ENCODE assay signal across 9 cellular contexts in the genomic region with DNA sequence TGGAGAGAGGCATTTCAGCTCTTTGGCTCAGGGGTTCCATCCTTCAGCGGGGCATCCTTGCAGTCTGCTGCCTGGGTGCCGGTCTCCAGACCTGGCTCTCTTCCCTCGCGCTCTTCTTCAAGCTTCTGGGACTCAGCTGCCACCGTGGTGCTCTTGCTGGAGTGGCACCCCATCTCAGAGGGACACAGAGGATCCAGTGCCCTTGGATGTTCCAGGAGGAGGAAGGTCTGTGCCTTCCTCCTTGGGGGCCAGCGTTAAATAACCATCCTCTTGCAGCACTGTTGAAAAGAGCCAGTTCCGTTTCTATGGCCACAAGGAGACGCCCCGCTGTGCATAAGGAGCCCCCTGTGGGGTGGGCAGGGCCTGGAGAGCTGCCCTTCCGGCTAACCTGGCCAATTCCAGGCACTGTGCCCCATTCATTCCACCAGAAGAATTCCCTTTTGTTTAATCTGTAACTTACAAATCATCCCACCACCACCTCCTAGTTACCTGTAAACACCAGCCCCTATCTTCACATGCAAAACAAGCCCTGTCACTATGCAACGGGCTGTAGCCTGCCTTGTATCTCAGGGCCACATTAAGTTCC. TPM values are rescaled to one million over a fixed set of nuclear protein-coding genes. Genes with fewer than 3 reads are reported as not detected.
DNase-seq lines count a peak whose midpoint lies in the region; ATAC-seq, FAIRE-seq and TF ChIP-seq lines count a peak whose summit lies in the region.
"Had no signal": no experiment of that assay in that cellular context is flagged by ENCODE, and none has a peak within 500 bp of the region (broad histone marks: within the 10 kb centered on the region; RNA-seq: fewer than 3 reads in every experiment).

No MANE protein-coding gene starts in this region.

- H3K4me3 Mint-ChIP-seq in endodermal cell = peak overlapping the region; percentile 89

- peaks cover 12% of the 10 kb centered on the region for H3K9me3 ChIP-seq in endodermal cell (ENCODE audit: control insufficient read depth, low read length)
- no peaks in the 10 kb centered on the region for H3K9me3 ChIP-seq in HepG2 (ENCODE audit: low read length)
- no peaks in the 10 kb centered on the region for H3K9me3 ChIP-seq in tibial nerve

- DNase-seq in NCI-H2227 treated with DMSO at 0.1 percent for 48 hours (lab: John Stamatoyannopoulos, UW) = peak; percentile 19
- peak; percentile 97 for DNase-seq in endodermal cell
- DNase-seq in HepG2 (ENCODE audit: low spot score) = peak; percentile 68
- DNase-seq in tibial nerve (ENCODE audit: low spot score in 2 of 2) = no peak
- no peak for DNase-seq in SIG-M5 (lab: John Stamatoyannopoulos, UW)
- DNase-seq in GM13977 (ENCODE audit: low spot score) = no peak
- no peak for DNase-seq in globus pallidus (ENCODE audit: low spot score)
- DNase-seq: NCI-H510A treated with DMSO at 0.1 percent for 48 hours had no signal

- H3K27me3 ChIP-seq in endodermal cell (ENCODE audit: control insufficient read depth, insufficient read depth, low read length, poor library complexity, severe bottlenecking) = no peaks in the 10 kb centered on the region
- peaks cover 0 to 4% of the 10 kb centered on the region in 2 experiments; a peak in 1 of 5 replicates for H3K27me3 ChIP-seq in HepG2 (ENCODE audit: control insufficient read depth in 1 of 2, insufficient read depth in 2 of 2, low read length in 2 of 2)
- peaks cover 0 to 4% of the 10 kb centered on the region in 2 donors for H3K27me3 ChIP-seq in tibial nerve

- POLR2A ChIA-PET in HepG2 (lab: Yijun Ruan, JAX) = interaction anchor here (0.6 kb wide), 1 partner anchor 8 kb away, joined by 4 read pairs; the partner anchor contains the start of gene CHD9NB

- TF ChIP-seq EP300 in HepG2 (IDR thresholded peaks at IDR 0.05; ENCODE audit: low read depth in 2 of 2, low read length in 2 of 2) (no peak), HepG2 (CRISPR knock-in tag; IDR thresholded peaks at IDR 0.05; ENCODE audit: borderline replicate concordance) (no peak), tibial nerve (IDR thresholded peaks at IDR 0.05) (no peak)

- peak overlapping the region; percentile 97 for H3K27ac Mint-ChIP-seq in endodermal cell
- H3K27ac Mint-ChIP-seq: activated naive CD4-positive, alpha-beta T cell treated with anti-CD3 and anti-CD28 coated beads, Interleukin-2, amount 50 U/mL, for 72 hours had no signal

- intact Hi-C loops in HepG2 (cut with micrococcal nuclease; ENCODE audit: unreplicated experiment) = no loop called here

- ATAC-seq in HepG2 = peak; percentile 65
- ATAC-seq: activated naive CD4-positive, alpha-beta T cell treated with anti-CD3 and anti-CD28 coated beads, Interleukin-2, amount 50 U/mL, for 72 hours had no signal

- WGBS in endodermal cell (ENCODE audit: insufficient coverage in 1 of 2, insufficient read length in 1 of 2), 2 experiments = 4 to 5% methylated on average over 7 to 11 of the region's 11 CpGs
- 31% methylated on average over 10 of the region's 11 CpGs for WGBS in HepG2 (ENCODE audit: low lambda C conversion rate)
- WGBS in tibial nerve, 2 donors = 16 to 26% methylated on average over 11 of the region's 11 CpGs

- in situ Hi-C loops in HepG2 (cut with HindIII; ENCODE audit: extremely low pct_ligation_motif_present, low pct_unique_long_range_greater_than_20kb) = no loop called here
- in situ Hi-C loops in GM13977 (cut with MboI; ENCODE audit: low pct_unique_long_range_greater_than_20kb, low sequenced_read_pairs, unreplicated experiment) = no loop called here

- CTCF ChIA-PET in HepG2 (lab: Yijun Ruan, JAX; ENCODE audit: low intra/inter-chr PET ratio, low total read pairs) = no interaction called here

- H2AFZ ChIP-seq in HepG2 (ENCODE audit: low read length) = peak overlapping the region; percentile 53

- no peaks in the 10 kb centered on the region for H3K79me2 ChIP-seq in HepG2 (ENCODE audit: insufficient read depth, low read length)

- H3K9ac ChIP-seq in endodermal cell (ENCODE audit: extremely low read depth, low read length, poor library complexity, severe bottlenecking) = peak overlapping the region; percentile 86
- peak overlapping the region; percentile 49; the same call in 1 of the 2 replicates for H3K9ac ChIP-seq in HepG2 (ENCODE audit: insufficient read depth, low read depth, low read length)

- peaks cover 11% of the 10 kb centered on the region for H3K4me1 ChIP-seq in endodermal cell (ENCODE audit: control insufficient read depth, insufficient read depth, low read length)
- H3K4me1 ChIP-seq in HepG2 (ENCODE audit: insufficient read depth, low read length) = peaks cover 82% of the 10 kb centered on the region
- peaks cover 0 to 40% (median 10%) of the 10 kb centered on the region in 4 donors for H3K4me1 ChIP-seq in tibial nerve

- H3K27me3 Mint-ChIP-seq in endodermal cell (ENCODE audit: insufficient read depth) = peaks cover 11% of the 10 kb centered on the region

- H4K20me1 ChIP-seq in HepG2 (ENCODE audit: insufficient read depth, low read length) = no peaks in the 10 kb centered on the region

- peaks cover 61% of the 10 kb centered on the region for H3K4me1 Mint-ChIP-seq in endodermal cell

- H3K27ac ChIP-seq in endodermal cell (ENCODE audit: low read depth, low read length) (peak overlapping the region; percentile 7), HepG2 (ENCODE audit: extremely low read length, insufficient read depth, low read length) (no peak overlapping the region), tibial nerve (peak overlapping the region in 3 of 4 donors; percentile 26 to 78 (median 67))

- peaks cover 21% of the 10 kb centered on the region for H3K36me3 Mint-ChIP-seq in endodermal cell (ENCODE audit: low read depth)
- H3K36me3 Mint-ChIP-seq: activated naive CD4-positive, alpha-beta T cell treated with anti-CD3 and anti-CD28 coated beads, Interleukin-2, amount 50 U/mL, for 72 hours had no signal

- TF ChIP-seq CTCF in endodermal cell (conservative IDR thresholded peaks at IDR 0.05) (no peak), HepG2 (CRISPR knock-in tag; IDR thresholded peaks at IDR 0.05) (peak; percentile 51; the same call in 1 of the 2 replicates), tibial nerve (IDR thresholded peaks at IDR 0.05) (no peak), GM13977 (IDR thresholded peaks at IDR 0.05; ENCODE audit: extremely low read depth, insufficient read depth, missing control alignments) (no peak)

- peak; percentile 12 for FAIRE-seq in HepG2 (lab: Jason Lieb, UNC)

- H3K4me3 ChIP-seq in endodermal cell (ENCODE audit: low read length) (peak overlapping the region; percentile 82), HepG2 (replicated peaks in 1 of 3; ENCODE audit: insufficient read depth in 1 of 3, low read depth in 2 of 3, low read length in 3 of 3) (peak overlapping the region in 1 of 3 experiments; percentile 49; a peak in 2 of 6 replicates), tibial nerve (peak overlapping the region in 2 of 4 donors; percentile 23 to 40)

- TF ChIP-seq POLR2A in HepG2 (IDR thresholded peaks at IDR 0.05; ENCODE audit: insufficient read depth in 1 of 2, low read depth in 2 of 2, low read length in 2 of 2) = no peak
- TF ChIP-seq POLR2A in tibial nerve (IDR thresholded peaks at IDR 0.05) = no peak

- peak overlapping the region; percentile 66 for H3K4me2 ChIP-seq in HepG2 (ENCODE audit: low read depth, low read length)

- peaks cover 30% of the 10 kb centered on the region for H3K9me3 Mint-ChIP-seq in endodermal cell

- no peak for TF ChIP-seq RAD21 in HepG2 (CRISPR knock-in tag; IDR thresholded peaks at IDR 0.05)

- no peaks in the 10 kb centered on the region for H3K36me3 ChIP-seq in endodermal cell (ENCODE audit: control insufficient read depth, insufficient read depth, low read length)
- no peaks in the 10 kb centered on the region for H3K36me3 ChIP-seq in HepG2 (replicated peaks in 1 of 2; ENCODE audit: control insufficient read depth in 1 of 2, insufficient read depth in 2 of 2, low read length in 2 of 2)
- H3K36me3 ChIP-seq in tibial nerve = no peaks in the 10 kb centered on the region

- no TSS peak for BruUV-seq in HepG2 (replicated peaks; lab: Mats Ljungman, UMichigan)

RNA-seq across cellular contexts. Expression of gene CHD9NB, which starts 8.6 kb away (rescaled TPM):
- total RNA-seq in endodermal cell = 10 to 100 TPM; 13.1 to 14.9 TPM
- 2.8 TPM for polyA plus RNA-seq in endodermal cell (2013, experiment 1 of 2)
- 3.0 TPM for polyA plus RNA-seq in endodermal cell (2013, experiment 2 of 2)
- 0.18 and 0.34 TPM in 2 replicates for total RNA-seq in HepG2 (2016; rRNA removed; fragmentation: Illumina TruSeq; extraction: Trizol)
- 0.18 and 0.30 TPM in 2 replicates for total RNA-seq in HepG2 (2016; cell fraction: cytosol; rRNA removed; fragmentation: Illumina TruSeq; extraction: Trizol; ENCODE audit: low read depth)
- 0.39 and 0.67 TPM in 2 replicates for total RNA-seq in HepG2 (2016; cell fraction: insoluble cytoplasmic fraction; rRNA removed; fragmentation: Illumina TruSeq; extraction: Trizol)
- total RNA-seq in HepG2 (2016; cell fraction: membrane; rRNA removed; fragmentation: Illumina TruSeq; extraction: Trizol) = 0.46 and 0.55 TPM in 2 replicates
- 0.59 and 0.72 TPM in 2 replicates for total RNA-seq in HepG2 (2016; cell fraction: nucleus; rRNA removed; fragmentation: Illumina TruSeq; extraction: Trizol)
- polyA plus RNA-seq in HepG2 (2011; rRNA removed) = 0.05 and 0.17 TPM in 2 replicates
- 0.10 and 0.13 TPM in 2 replicates for polyA plus RNA-seq in HepG2 (2011; cell fraction: cytosol; rRNA removed)
- 0.55 and 0.87 TPM in 2 replicates for polyA plus RNA-seq in HepG2 (2011; cell fraction: nucleus; rRNA removed)
- polyA plus RNA-seq in HepG2 (2012) = 0.28 and 0.34 TPM in 2 replicates
- polyA plus RNA-seq in HepG2 (2016; cell fraction: cytosol; fragmentation: Illumina TruSeq; extraction: Trizol; ENCODE audit: low read depth) = 0.19 and 0.37 TPM in 2 replicates
- polyA plus RNA-seq in HepG2 (2016; cell fraction: insoluble cytoplasmic fraction; fragmentation: Illumina TruSeq; extraction: Trizol; ENCODE audit: low read depth) = 0.37 and 0.45 TPM in 2 replicates
- 0.31 and 0.35 TPM in 2 replicates for polyA plus RNA-seq in HepG2 (2016; cell fraction: membrane; fragmentation: Illumina TruSeq; extraction: Trizol; ENCODE audit: low read depth)
- 0.37 and 0.73 TPM in 2 replicates for polyA plus RNA-seq in HepG2 (2016; cell fraction: nucleus; fragmentation: Illumina TruSeq; extraction: Trizol; ENCODE audit: insufficient read depth, low read depth)
- 0.46 and 0.47 TPM in 2 replicates for polyA minus RNA-seq in HepG2 (2011; rRNA and poly(A)+ RNA removed; ENCODE audit: low replicate concordance)
- not detected in 2 replicates for polyA minus RNA-seq in HepG2 (2011; cell fraction: cytosol; rRNA and poly(A)+ RNA removed)
- 1.2 and 3.3 TPM in 2 replicates for polyA minus RNA-seq in HepG2 (2011; cell fraction: nucleus; rRNA and poly(A)+ RNA removed)
- 10 to 100 TPM in 2 of 4 donors, 1 to 10 TPM in 2; 5.1 to 16.4 (median 9.3) TPM for total RNA-seq in tibial nerve

RNA-seq across cellular contexts. Expression of gene CHD9, which starts 10.7 kb away (rescaled TPM):
- total RNA-seq in endodermal cell (10 to 100 TPM; 36.8 to 40.5 TPM), HepG2 (2016; rRNA removed; fragmentation: Illumina TruSeq; extraction: Trizol) (27.7 and 31.0 TPM in 2 replicates), tibial nerve (100 to 1,000 TPM in 1 of 4 donors, 10 to 100 TPM in 3; 82.2 to 114 (median 91.3) TPM)
- 39.3 TPM for polyA plus RNA-seq in endodermal cell (2013, experiment 1 of 2)
- polyA plus RNA-seq in endodermal cell (2013, experiment 2 of 2) = 41.4 TPM
- 27.5 and 34.1 TPM in 2 replicates for total RNA-seq in HepG2 (2016; cell fraction: cytosol; rRNA removed; fragmentation: Illumina TruSeq; extraction: Trizol; ENCODE audit: low read depth)
- 24.3 and 27.8 TPM in 2 replicates for total RNA-seq in HepG2 (2016; cell fraction: insoluble cytoplasmic fraction; rRNA removed; fragmentation: Illumina TruSeq; extraction: Trizol)
- total RNA-seq in HepG2 (2016; cell fraction: membrane; rRNA removed; fragmentation: Illumina TruSeq; extraction: Trizol) = 36.3 and 42.8 TPM in 2 replicates
- 59.7 and 62.9 TPM in 2 replicates for total RNA-seq in HepG2 (2016; cell fraction: nucleus; rRNA removed; fragmentation: Illumina TruSeq; extraction: Trizol)
- polyA plus RNA-seq in HepG2 (2011; rRNA removed) = 15.6 and 23.4 TPM in 2 replicates
- polyA plus RNA-seq in HepG2 (2011; cell fraction: cytosol; rRNA removed) = 4.6 and 8.3 TPM in 2 replicates
- 14.2 and 15.9 TPM in 2 replicates for polyA plus RNA-seq in HepG2 (2011; cell fraction: nucleus; rRNA removed)
- polyA plus RNA-seq in HepG2 (2012) = 12.6 and 14.0 TPM in 2 replicates
- 3.8 and 4.6 TPM in 2 replicates for polyA plus RNA-seq in HepG2 (2016; cell fraction: cytosol; fragmentation: Illumina TruSeq; extraction: Trizol; ENCODE audit: low read depth)
- polyA plus RNA-seq in HepG2 (2016; cell fraction: insoluble cytoplasmic fraction; fragmentation: Illumina TruSeq; extraction: Trizol; ENCODE audit: low read depth) = 13.8 and 14.0 TPM in 2 replicates
- 4.5 and 4.8 TPM in 2 replicates for polyA plus RNA-seq in HepG2 (2016; cell fraction: membrane; fragmentation: Illumina TruSeq; extraction: Trizol; ENCODE audit: low read depth)
- polyA plus RNA-seq in HepG2 (2016; cell fraction: nucleus; fragmentation: Illumina TruSeq; extraction: Trizol; ENCODE audit: insufficient read depth, low read depth) = 28.9 and 31.3 TPM in 2 replicates
- polyA minus RNA-seq in HepG2 (2011; rRNA and poly(A)+ RNA removed; ENCODE audit: low replicate concordance) = 41.1 and 58.0 TPM in 2 replicates
- 25.3 and 26.6 TPM in 2 replicates for polyA minus RNA-seq in HepG2 (2011; cell fraction: cytosol; rRNA and poly(A)+ RNA removed)
- polyA minus RNA-seq in HepG2 (2011; cell fraction: nucleus; rRNA and poly(A)+ RNA removed) = 164 and 186 TPM in 2 replicates

Comparison
In these comparisons a context has a peak if more than half of its experiments do, and no peak if none do; other contexts are left out.
1. DNase-seq: peak in NCI-H2227 treated with DMSO at 0.1 percent for 48 hours (single experiment), endodermal cell (single experiment) and HepG2 (single experiment); none in tibial nerve (0 of 2), SIG-M5 (single experiment), GM13977 (single experiment) and globus pallidus (single experiment).